Comparison of ENCODE assay signal across 8 cellular contexts in the genomic region with DNA sequence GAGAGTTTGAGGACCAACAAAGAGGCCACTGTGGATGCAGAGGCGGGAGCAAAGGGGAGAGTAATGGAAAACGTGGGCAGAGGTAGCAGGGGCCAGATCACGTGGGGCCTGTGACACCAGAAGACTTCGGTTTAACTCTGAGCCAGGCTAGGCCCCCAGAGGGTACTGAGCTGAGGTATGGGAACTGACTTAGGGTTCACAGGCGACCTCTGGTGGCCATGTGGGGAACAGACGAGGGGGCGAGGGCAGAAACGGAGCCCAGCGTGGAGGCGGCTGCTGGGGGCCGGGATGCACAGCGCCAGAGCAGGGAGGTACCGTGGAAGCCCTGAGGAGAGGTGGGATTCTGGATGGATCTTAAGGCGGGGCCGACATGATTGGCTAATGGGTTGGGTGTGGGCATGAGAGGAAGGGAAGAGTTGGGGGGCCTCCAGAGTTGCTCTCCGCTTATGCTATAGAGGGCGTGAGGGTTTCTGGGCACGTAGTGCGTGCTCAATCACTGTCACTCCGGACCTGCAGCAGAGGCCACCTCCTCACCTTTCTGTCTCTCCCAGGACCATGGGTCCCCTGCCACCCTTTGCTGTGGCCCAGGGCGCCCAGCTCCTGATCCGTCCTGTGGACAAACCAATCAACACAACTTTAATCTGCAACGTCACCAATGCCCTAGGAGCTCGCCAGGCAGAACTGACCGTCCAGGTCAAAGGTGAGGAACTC. TPM values are rescaled to one million over a fixed set of nuclear protein-coding genes. Genes with fewer than 3 reads are reported as not detected.
DNase-seq lines count a peak whose midpoint lies in the region; ATAC-seq lines count a peak whose summit lies in the region.

No MANE protein-coding gene starts in this region.

- no peak overlapping the region for H3K27ac ChIP-seq in CD8-positive, alpha-beta memory T cell (ENCODE audit: low read depth, low read length)
- no peak overlapping the region for H3K27ac ChIP-seq in SJSA1

- peak; percentile 25 to 60 (median 48) for DNase-seq in CD8-positive, alpha-beta memory T cell
- DNase-seq in SJSA1 (ENCODE audit: low read depth in 1 of 2, low spot score in 2 of 2) (peak; percentile 63 to 75), Right ventricle myocardium superior (peak; percentile 80), sciatic nerve (ENCODE audit: low spot score) (peak; percentile 79)
- peak; percentile 68 for DNase-seq in activated naive CD4-positive, alpha-beta T cell treated with Interleukin-2 at 50 U/mL for 16 hours

- no peaks in the 10 kb centered on the region for H3K4me1 ChIP-seq in CD8-positive, alpha-beta memory T cell (ENCODE audit: insufficient read depth, low read length)
- peaks cover 8% of the 10 kb centered on the region for H3K4me1 ChIP-seq in SJSA1 (replicated peaks)

- H3K4me1 Mint-ChIP-seq in CD8-positive, alpha-beta memory T cell = peaks cover 2 to 19% (median 12%) of the 10 kb centered on the region in 3 donors

- CTCF ChIA-PET in CD8-positive, alpha-beta memory T cell (lab: Charles Lee) = interaction anchor here (1.5 kb wide), 1 partner anchor 113 kb away, joined by 5 read pairs; no protein-coding TSS in a partner anchor

- H3K4me3 Mint-ChIP-seq in CD8-positive, alpha-beta memory T cell = no peak overlapping the region

- H3K36me3 ChIP-seq in CD8-positive, alpha-beta memory T cell (ENCODE audit: insufficient read depth, low read length) = no peaks in the 10 kb centered on the region
- peaks cover 98% of the 10 kb centered on the region for H3K36me3 ChIP-seq in SJSA1

- POLR2A ChIA-PET in CD8-positive, alpha-beta memory T cell (lab: Charles Lee) = no interaction called here

- ATAC-seq in HG02885 (IDR thresholded peaks at IDR 0.05; ENCODE audit: poor library complexity, unreplicated experiment) (peak; percentile 68), Right ventricle myocardium superior (ENCODE audit: poor library complexity) (peak; percentile 78), sciatic nerve (peak; percentile 57), GM19467 (IDR thresholded peaks at IDR 0.05; ENCODE audit: unreplicated experiment) (no peak), HG02610 (IDR thresholded peaks at IDR 0.05; ENCODE audit: unreplicated experiment) (no peak)

- intact Hi-C loops in Right ventricle myocardium superior (cut with DNase I) = loop anchor here (5.0 kb wide), 1 partner anchor 85 kb away; no protein-coding TSS in a partner anchor
- intact Hi-C loops in sciatic nerve (cut with DNase I) = loop anchor here (5.0 kb wide), 1 partner anchor 85 kb away; no protein-coding TSS in a partner anchor

- no peaks in the 10 kb centered on the region for H3K9me3 Mint-ChIP-seq in CD8-positive, alpha-beta memory T cell

- peak overlapping the region in 1 of 8 donors; percentile 84 for H3K27ac Mint-ChIP-seq in CD8-positive, alpha-beta memory T cell

- no peaks in the 10 kb centered on the region for H3K36me3 Mint-ChIP-seq in CD8-positive, alpha-beta memory T cell

- no peaks in the 10 kb centered on the region for H3K9me3 ChIP-seq in CD8-positive, alpha-beta memory T cell (ENCODE audit: low read length)
- no peaks in the 10 kb centered on the region for H3K9me3 ChIP-seq in SJSA1 (replicated peaks)

- H3K4me3 ChIP-seq in CD8-positive, alpha-beta memory T cell (ENCODE audit: low read length) = no peak overlapping the region
- H3K4me3 ChIP-seq in SJSA1 = no peak overlapping the region

- H3K27me3 ChIP-seq in CD8-positive, alpha-beta memory T cell (ENCODE audit: insufficient read depth, low read length, poor library complexity, severe bottlenecking) = no peaks in the 10 kb centered on the region
- no peaks in the 10 kb centered on the region for H3K27me3 ChIP-seq in SJSA1 (replicated peaks)

- H3K27me3 Mint-ChIP-seq in CD8-positive, alpha-beta memory T cell = peaks cover 2 to 4% of the 10 kb centered on the region in 2 donors

RNA-seq across cellular contexts. Expression of a gene that starts 13.7 kb away (rescaled TPM):
- total RNA-seq in CD8-positive, alpha-beta memory T cell = 1 to 10 TPM; 5.2 to 5.3 TPM
- 0.56 TPM for polyA plus RNA-seq in CD8-positive, alpha-beta memory T cell
- 101 and 182 TPM in 2 replicates for total RNA-seq in SJSA1 (2014; rRNA removed; shearing (Covaris generic))
- 32.1 TPM for total RNA-seq in Right ventricle myocardium superior
- 49.1 TPM for total RNA-seq in sciatic nerve

RNA-seq across cellular contexts. Expression of a gene that starts 13.9 kb away (rescaled TPM):
- under 1 TPM; 0.18 to 0.24 TPM for total RNA-seq in CD8-positive, alpha-beta memory T cell
- not detected for polyA plus RNA-seq in CD8-positive, alpha-beta memory T cell
- 0.06 and 1.6 TPM in 2 replicates for total RNA-seq in SJSA1 (2014; rRNA removed; shearing (Covaris generic))
- total RNA-seq in Right ventricle myocardium superior = 3.9 TPM
- 23.4 TPM for total RNA-seq in sciatic nerve

RNA-seq across cellular contexts. Expression of a gene that starts 41.6 kb away (rescaled TPM):
- total RNA-seq in CD8-positive, alpha-beta memory T cell = not detected
- polyA plus RNA-seq in CD8-positive, alpha-beta memory T cell = not detected
- not detected in 2 replicates for total RNA-seq in SJSA1 (2014; rRNA removed; shearing (Covaris generic))
- not detected for total RNA-seq in Right ventricle myocardium superior
- total RNA-seq in sciatic nerve = not detected

RNA-seq across cellular contexts. Expression of a gene that starts 44.0 kb away (rescaled TPM):
- total RNA-seq in CD8-positive, alpha-beta memory T cell = not detected
- not detected for polyA plus RNA-seq in CD8-positive, alpha-beta memory T cell
- 0.37 TPM in 1 of 2 replicates, not detected in the other for total RNA-seq in SJSA1 (2014; rRNA removed; shearing (Covaris generic))
- total RNA-seq in Right ventricle myocardium superior (not detected), sciatic nerve (not detected)

Comparison
In these comparisons a context has a peak if more than half of its experiments do, and no peak if none do; other contexts are left out.
1. ATAC-seq: peak in HG02885 (single experiment), Right ventricle myocardium superior (single experiment) and sciatic nerve (single experiment); none in GM19467 (single experiment) and HG02610 (single experiment).
2. Peak in every context shown above with its lines, with median percentiles within 50 percentile points of each other: DNase-seq.